11 cellular contexts compared by ENCODE assay signal in the genomic region with DNA sequence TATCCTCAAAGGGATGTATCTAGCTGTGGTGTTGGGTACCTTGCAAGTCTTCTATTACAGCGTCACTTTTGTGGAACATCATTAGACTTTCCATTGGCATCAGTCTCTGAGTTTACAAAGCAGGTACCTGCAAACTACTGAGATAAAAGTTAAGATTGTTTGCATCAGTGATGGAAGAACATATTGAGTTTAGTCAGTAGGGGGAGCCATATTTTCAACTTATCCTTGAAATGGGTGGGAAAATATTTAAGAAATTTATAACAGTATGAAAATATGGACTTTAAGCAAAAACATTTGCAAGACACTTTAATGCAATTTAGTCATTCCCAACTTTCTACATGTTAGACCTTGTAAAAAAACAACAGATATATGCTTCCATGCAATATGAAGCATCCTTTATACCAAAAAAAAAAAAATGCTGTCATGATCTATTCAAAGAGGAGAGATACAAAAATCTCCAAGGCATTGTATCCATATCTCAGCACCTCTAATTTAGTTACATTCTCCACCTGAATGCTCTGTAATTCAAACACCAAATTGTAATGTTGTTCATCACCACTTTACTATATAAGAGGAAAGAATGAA.
DNase-seq lines count a peak whose midpoint lies in the region; FAIRE-seq and TF ChIP-seq lines count a peak whose summit lies in the region.
"Had no signal": no experiment of that assay in that cellular context is flagged by ENCODE, and none has a peak within 500 bp of the region (broad histone marks: within the 10 kb centered on the region; RNA-seq: fewer than 3 reads in every experiment).

No MANE protein-coding gene starts in this region.

- H3K36me3 ChIP-seq in H1 (ENCODE audit: control insufficient read depth in 2 of 4, insufficient read depth in 4 of 4, low read length in 3 of 4) (no peaks in the 10 kb centered on the region), small intestine (ENCODE audit: control insufficient read depth in 2 of 2, insufficient read depth in 2 of 2, low read length in 2 of 2) (no peaks in the 10 kb centered on the region)
- H3K36me3 ChIP-seq: BLaER1 treated with 17β-estradiol and CSF1 and Interleukin-3, amounts not matched to agents 10 nM and 100 nM had no signal

- H3K23ac ChIP-seq in H1 (ENCODE audit: insufficient read length), result no peak overlapping the region

- H4K20me1 ChIP-seq in H1 (replicated peaks in 1 of 2; ENCODE audit: control insufficient read depth in 1 of 2, insufficient read depth in 2 of 2, low read length in 2 of 2), result no peaks in the 10 kb centered on the region
- H4K20me1 ChIP-seq: BLaER1 treated with 17β-estradiol and CSF1 and Interleukin-3, amounts not matched to agents 10 nM and 100 nM had no signal

- 22% methylated on average over 1 of the region's 1 CpG; no CpG with 5 or more reads in 1 of the 2 experiments for WGBS in H1 (ENCODE audit: extremely low coverage in 1 of 2, insufficient coverage in 1 of 2, insufficient read length in 1 of 2, insufficient replicate concordance in 2 of 2, low coverage in 1 of 2, low lambda C conversion rate in 2 of 2, missing lambda C conversion rate in 1 of 2), 2 experiments
- 9 to 54% (median 34%) methylated on average over 1 of the region's 1 CpG for WGBS in small intestine, 3 donors

- no peaks in the 10 kb centered on the region for H3K23me2 ChIP-seq in H1 (ENCODE audit: low read depth, low read length)

- no peak overlapping the region for H2AK5ac ChIP-seq in H1 (ENCODE audit: low read depth, low read length)

- no peak overlapping the region for H3K4me3 ChIP-seq in H1 (ENCODE audit: extremely low read depth in 1 of 4, insufficient read depth in 2 of 4, low read depth in 3 of 4, low read length in 4 of 4)
- no peak overlapping the region for H3K4me3 ChIP-seq in small intestine (ENCODE audit: low read depth in 1 of 2, low read length in 2 of 2)
- H3K4me3 ChIP-seq: BLaER1 treated with 17β-estradiol and CSF1 and Interleukin-3, amounts not matched to agents 10 nM and 100 nM had no signal

- POLR2A ChIA-PET in H1 (lab: Charles Lee; ENCODE audit: partially characterized antibody), result no interaction called here

- H2BK20ac ChIP-seq in H1 (ENCODE audit: low read length), result no peak overlapping the region

- TF ChIP-seq POLR2A in H1 (IDR thresholded peaks at IDR 0.05; ENCODE audit: control extremely low read depth in 1 of 2, low read depth in 2 of 2, low read length in 2 of 2), result no peak

- H3K27ac ChIP-seq in H1 (ENCODE audit: low read depth, low read length) (no peak overlapping the region), small intestine (ENCODE audit: low read depth in 1 of 2, low read length in 1 of 2) (no peak overlapping the region)
- H3K27ac ChIP-seq: BLaER1 treated with 17β-estradiol and CSF1 and Interleukin-3, amounts not matched to agents 10 nM and 100 nM had no signal

- H3K4me1 ChIP-seq in H1 (replicated peaks in 1 of 4; ENCODE audit: control insufficient read depth in 3 of 4, insufficient read depth in 4 of 4, low read length in 3 of 4) (no peaks in the 10 kb centered on the region), small intestine (ENCODE audit: control insufficient read depth in 2 of 2, insufficient read depth in 1 of 2, low read depth in 1 of 2, low read length in 1 of 2) (no peaks in the 10 kb centered on the region)
- H3K4me1 ChIP-seq: BLaER1 treated with 17β-estradiol and CSF1 and Interleukin-3, amounts not matched to agents 10 nM and 100 nM had no signal

- CTCF ChIA-PET in H1 (lab: Charles Lee; ENCODE audit: partially characterized antibody), result interaction anchor here (0.6 to 3.0 kb wide), 23 partner anchors 9 to 407 kb away, joined by 3 to 8 read pairs (median 4); no protein-coding TSS in a partner anchor

- H3K36me3 Mint-ChIP-seq in activated T-cell treated with anti-CD3 and anti-CD28 coated beads, Interleukin-2, amount 50 U/mL, for 24 hours (ENCODE audit: low read depth), result no peaks in the 10 kb centered on the region

- no peak overlapping the region for H3K9ac ChIP-seq in H1 (replicated peaks in 1 of 4; ENCODE audit: extremely low read depth in 1 of 4, low read depth in 3 of 4, low read length in 3 of 4)
- H3K9ac ChIP-seq: BLaER1 treated with 17β-estradiol and CSF1 and Interleukin-3, amounts not matched to agents 10 nM and 100 nM had no signal

- DNase-seq in NCI-H510A treated with DMSO at 0.1 percent for 48 hours (lab: John Stamatoyannopoulos, UW) (peak; percentile 12), NCI-H510A (lab: John Stamatoyannopoulos, UW) (no peak), NAMALWA (ENCODE audit: low spot score) (peak; percentile 49), H1 (ENCODE audit: low read depth in 1 of 2, low spot score in 2 of 2) (no peak), small intestine (peak; percentile 21), AG20443 (ENCODE audit: low spot score) (no peak), NCI-H226 (no peak)
- no peak for DNase-seq in activated T-cell treated with anti-CD3 and anti-CD28 coated beads, Interleukin-2, amount 50 U/mL, for 24 hours
- DNase-seq: stimulated activated CD4-positive, alpha-beta T cell treated with anti-CD3 and anti-CD28 coated beads, Interleukin-15, amount 100 ng/mL, for 24 hours had no signal

- H3K14ac ChIP-seq in H1 (ENCODE audit: insufficient read length), result no peak overlapping the region

- no peak overlapping the region for H2BK120ac ChIP-seq in H1 (replicated peaks; ENCODE audit: low read depth, low read length)

- no peak overlapping the region for H4K8ac ChIP-seq in H1 (ENCODE audit: extremely low read depth, insufficient read depth, low read length)

- no peaks in the 10 kb centered on the region for H3K4me1 Mint-ChIP-seq in activated T-cell treated with anti-CD3 and anti-CD28 coated beads, Interleukin-2, amount 50 U/mL, for 24 hours (ENCODE audit: low read depth)

- no peak overlapping the region for H3K56ac ChIP-seq in H1 (replicated peaks; ENCODE audit: insufficient read length, low read depth, low read length)

- H3K18ac ChIP-seq in H1 (ENCODE audit: extremely low read depth, low read length), result no peak overlapping the region

- no peak overlapping the region for H3K4me3 Mint-ChIP-seq in activated T-cell treated with anti-CD3 and anti-CD28 coated beads, Interleukin-2, amount 50 U/mL, for 24 hours
- H3K4me3 Mint-ChIP-seq: T-helper 1 cell treated with Interleukin-12 subunit alpha and Interleukin-12 subunit beta and Interleukin-4 antibody, amounts not matched to agents 30 μg/mL and 1 μg/mL, for 36 hours had no signal

- H2BK12ac ChIP-seq in H1 (ENCODE audit: low read depth, low read length), result no peak overlapping the region

- H2AFZ ChIP-seq in H1 (ENCODE audit: low read length), result no peak overlapping the region

- H3K9me3 ChIP-seq in H1 (ENCODE audit: insufficient read depth in 2 of 2, low read depth in 1 of 2, low read length in 1 of 2), result no peaks in the 10 kb centered on the region; a peak in 1 of 4 replicates
- H3K9me3 ChIP-seq in small intestine (ENCODE audit: control insufficient read depth, low read depth), result no peaks in the 10 kb centered on the region

- H3K4me2 ChIP-seq in H1 (ENCODE audit: insufficient read depth in 1 of 2, low read depth in 2 of 2, low read length in 2 of 2), result no peak overlapping the region
- H3K4me2 ChIP-seq: BLaER1 treated with 17β-estradiol and CSF1 and Interleukin-3, amounts not matched to agents 10 nM and 100 nM had no signal

- no peak overlapping the region for H3K27ac Mint-ChIP-seq in activated T-cell treated with anti-CD3 and anti-CD28 coated beads, Interleukin-2, amount 50 U/mL, for 24 hours
- H3K27ac Mint-ChIP-seq: T-helper 1 cell treated with Interleukin-12 subunit alpha and Interleukin-12 subunit beta and Interleukin-4 antibody, amounts not matched to agents 30 μg/mL and 1 μg/mL, for 36 hours had no signal

- H2BK5ac ChIP-seq in H1 (ENCODE audit: low read depth, low read length), result no peak overlapping the region

- TF ChIP-seq EP300 in H1 (IDR thresholded peaks at IDR 0.05; ENCODE audit: borderline replicate concordance in 1 of 2, low read depth in 2 of 2, low read length in 2 of 2), result no peak

- no peak for FAIRE-seq in H1 (lab: Jason Lieb, UNC)
- no peak for FAIRE-seq in small intestine (lab: Jason Lieb, UNC)

- TF ChIP-seq RAD21 in H1 (IDR thresholded peaks at IDR 0.05 in 1 of 2, conservative IDR thresholded peaks at IDR 0.05 in 1 of 2; ENCODE audit: low read depth in 2 of 2, low read length in 2 of 2), result peak; percentile 39 to 50

- no peak overlapping the region for H4K91ac ChIP-seq in H1 (replicated peaks; ENCODE audit: insufficient read length, low read length)

- no peak overlapping the region for H3K4ac ChIP-seq in H1 (replicated peaks; ENCODE audit: insufficient read length, low read depth, low read length)

- no peak overlapping the region for H2BK15ac ChIP-seq in H1 (ENCODE audit: low read length)

- H3K79me2 ChIP-seq in H1 (ENCODE audit: control insufficient read depth in 1 of 2, insufficient read depth in 2 of 2, low read length in 2 of 2), result no peaks in the 10 kb centered on the region

- peaks cover 17% of the 10 kb centered on the region for H3K9me3 Mint-ChIP-seq in activated T-cell treated with anti-CD3 and anti-CD28 coated beads, Interleukin-2, amount 50 U/mL, for 24 hours
- H3K9me3 Mint-ChIP-seq: T-helper 1 cell treated with Interleukin-12 subunit alpha and Interleukin-12 subunit beta and Interleukin-4 antibody, amounts not matched to agents 30 μg/mL and 1 μg/mL, for 36 hours had no signal

- H4K5ac ChIP-seq in H1 (ENCODE audit: insufficient read length, low read depth, low read length), result no peak overlapping the region

- no peaks in the 10 kb centered on the region for H3K27me3 Mint-ChIP-seq in activated T-cell treated with anti-CD3 and anti-CD28 coated beads, Interleukin-2, amount 50 U/mL, for 24 hours

- peak in 2 of 3 experiments; percentile 24 to 50; a peak in 2 of 4 replicates for TF ChIP-seq CTCF in H1 (IDR thresholded peaks at IDR 0.05; ENCODE audit: control extremely low read depth in 1 of 3, insufficient read depth in 1 of 3, low read depth in 1 of 3, low read length in 3 of 3)

- H3K27me3 ChIP-seq in H1 (replicated peaks in 1 of 4; ENCODE audit: control insufficient read depth in 3 of 4, extremely low read depth in 1 of 4, insufficient read depth in 3 of 4, low read length in 3 of 4) (peaks cover 0 to 2% (median 0%) of the 10 kb centered on the region in 4 experiments; a peak in 1 of 7 replicates), small intestine (ENCODE audit: control insufficient read depth in 2 of 2, insufficient read depth in 2 of 2, low read length in 2 of 2) (no peaks in the 10 kb centered on the region)
- H3K27me3 ChIP-seq: BLaER1 treated with 17β-estradiol and CSF1 and Interleukin-3, amounts not matched to agents 10 nM and 100 nM had no signal

- H3K79me1 ChIP-seq in H1 (ENCODE audit: low read depth, low read length), result no peaks in the 10 kb centered on the region

TF ChIP-seq in H1, 55 proteins besides CTCF, POLR2A, EP300 and RAD21 (continues in another document):
- TF ChIP-seq PHF8 (conservative IDR thresholded peaks at IDR 0.05; ENCODE audit: low read depth, low read length) (no peak), GABPA (IDR thresholded peaks at IDR 0.05; ENCODE audit: borderline replicate concordance, insufficient read depth, low read length) (no peak), TCF12 (IDR thresholded peaks at IDR 0.05; ENCODE audit: low read depth, low read length) (no peak), CHD2 (IDR thresholded peaks at IDR 0.05; ENCODE audit: low read length) (no peak), NRF1 (IDR thresholded peaks at IDR 0.05; ENCODE audit: low read depth, low read length) (no peak), JUN (IDR thresholded peaks at IDR 0.05; ENCODE audit: low read depth, low read length) (no peak), CEBPB (IDR thresholded peaks at IDR 0.05; ENCODE audit: low read depth, low read length) (no peak)

Comparison
In these comparisons a context has a peak if more than half of its experiments do, and no peak if none do; other contexts are left out.
1. DNase-seq: peak in NCI-H510A treated with DMSO at 0.1 percent for 48 hours (single experiment), NAMALWA (single experiment) and small intestine (single experiment); none in NCI-H510A (single experiment), H1 (0 of 2), activated T-cell treated with anti-CD3 and anti-CD28 coated beads, Interleukin-2, amount 50 U/mL, for 24 hours (single experiment), AG20443 (single experiment) and NCI-H226 (single experiment).